ENCODE assay signal across 19 cellular contexts in the genomic region with DNA sequence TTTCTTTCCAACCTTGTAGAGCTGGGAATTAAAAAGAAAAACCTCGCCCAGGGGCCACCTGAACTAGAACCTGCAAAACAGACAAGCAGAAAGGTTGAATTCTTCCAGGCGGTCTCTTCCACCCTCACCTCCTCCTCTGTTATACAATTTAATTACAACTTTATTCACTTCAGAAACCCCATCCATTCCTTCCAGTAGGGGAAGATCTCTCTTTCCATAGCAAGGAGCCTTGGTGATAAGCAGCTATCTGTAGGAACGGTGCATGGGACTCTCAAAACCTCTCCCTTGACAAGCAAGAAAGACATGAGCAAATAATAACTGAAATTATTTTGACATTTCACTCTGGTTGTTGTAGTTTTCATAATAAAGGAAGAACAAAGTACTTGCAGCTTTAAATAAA.
"Had no signal": no experiment of that assay in that cellular context is flagged by ENCODE, and none has a peak within 500 bp of the region (broad histone marks: within the 10 kb centered on the region; RNA-seq: fewer than 3 reads in every experiment).

No MANE protein-coding gene starts in this region.

- H3K36me3 ChIP-seq: SJSA1 had no signal

- H3K9me3 ChIP-seq: SJSA1 had no signal

- H3K4me3 ChIP-seq: SJSA1, SK-N-MC had no signal

- FAIRE-seq: RCC 7860 had no signal

- DNase-seq: KBM-7, NCI-H1092, NCI-H1105 treated with DMSO at 0.1 percent for 48 hours, NCI-H1417 treated with DMSO at 0.1 percent for 48 hours, NCI-H146, NCI-H1694 treated with DMSO at 0.1 percent for 48 hours, NCI-H1930, NCI-H2081, NCI-H2107, NCI-H2227 treated with DMSO at 0.1 percent for 48 hours, NCI-H524 treated with DMSO at 0.1 percent for 48 hours, NCI-H69, NCI-H774, Right ventricle myocardium superior, RPMI8226, SIG-M5 had no signal

- H3K27me3 ChIP-seq: SJSA1 had no signal

- H3K27ac ChIP-seq: SJSA1, SK-N-MC had no signal

- H3K4me1 ChIP-seq: SJSA1 had no signal
